Comparison of ENCODE assay signal across 7 cellular contexts in the genomic region with DNA sequence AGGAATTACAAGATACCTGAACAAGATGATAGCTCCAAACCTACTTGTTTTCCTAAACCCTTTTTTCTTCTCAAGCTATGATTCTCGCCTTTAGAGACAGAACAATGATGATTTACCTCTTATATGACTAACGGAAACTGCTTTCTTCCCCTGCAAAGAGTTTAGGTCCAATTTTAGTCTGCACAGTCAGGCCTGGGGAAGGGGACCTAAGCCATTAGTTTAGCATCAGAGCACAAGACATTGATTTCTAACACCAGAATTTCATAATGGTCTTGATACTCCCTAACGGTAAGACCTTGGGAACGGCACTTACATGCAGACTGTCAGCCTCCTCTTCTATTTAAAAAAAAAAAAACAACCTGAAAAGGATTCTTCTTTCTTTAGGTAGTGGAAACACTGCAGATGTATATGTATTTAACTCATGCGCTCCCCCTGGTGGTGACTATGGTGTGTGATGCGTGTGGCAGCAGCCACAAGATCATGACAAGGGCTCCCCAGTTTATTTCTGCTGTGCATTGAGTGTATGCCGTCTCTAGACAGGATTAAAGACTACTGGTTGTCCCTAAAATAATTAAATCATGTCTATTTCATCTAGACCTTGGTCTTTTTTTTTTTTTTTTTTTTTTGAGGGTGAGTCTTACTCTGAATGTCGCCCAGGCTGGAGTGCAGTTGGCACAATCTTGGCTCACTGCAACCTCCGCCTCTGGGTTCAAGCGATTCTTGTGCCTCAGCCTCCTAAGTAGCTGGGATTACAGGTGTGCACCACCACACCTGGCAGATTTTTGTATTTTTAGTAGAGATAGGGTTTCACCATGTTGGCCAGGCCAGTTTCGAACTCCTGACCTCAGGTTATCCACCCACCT. TPM values are rescaled to one million over a fixed set of nuclear protein-coding genes. Genes with fewer than 3 reads are reported as not detected.
DNase-seq lines count a peak whose midpoint lies in the region; ATAC-seq, FAIRE-seq and TF ChIP-seq lines count a peak whose summit lies in the region.

No MANE protein-coding gene starts in this region.

- no peaks in the 10 kb centered on the region for H3K9me3 ChIP-seq in ascending aorta
- no peaks in the 10 kb centered on the region for H3K9me3 ChIP-seq in hepatocyte (ENCODE audit: low read depth)

- H3K9me2 ChIP-seq in hepatocyte (replicated peaks; ENCODE audit: insufficient read depth): no peaks in the 10 kb centered on the region

- H3K4me3 ChIP-seq in ascending aorta: no peak overlapping the region
- no peak overlapping the region for H3K4me3 ChIP-seq in hepatocyte
- no peak overlapping the region for H3K4me3 ChIP-seq in skeletal muscle cell (ENCODE audit: low read depth, low read length)

- no peak for ATAC-seq in GM19467 (IDR thresholded peaks at IDR 0.05; ENCODE audit: unreplicated experiment)

- H4K20me1 ChIP-seq in hepatocyte (ENCODE audit: insufficient read depth, poor library complexity, severe bottlenecking): no peaks in the 10 kb centered on the region

- peak; percentile 52 to 83 (median 77) for TF ChIP-seq CTCF in ascending aorta (IDR thresholded peaks at IDR 0.05)
- peak; percentile 84 for TF ChIP-seq CTCF in hepatocyte (IDR thresholded peaks at IDR 0.05; ENCODE audit: poor library complexity)

- WGBS in hepatocyte (ENCODE audit: low lambda C conversion rate, missing lambda C conversion rate): 53% methylated on average over 11 of the region's 11 CpGs

- no peak overlapping the region for H3K4me2 ChIP-seq in hepatocyte

- H3K27ac ChIP-seq in ascending aorta (no peak overlapping the region), hepatocyte (peak overlapping the region; percentile 17)

- no peak for TF ChIP-seq POLR2A in GM12891 (IDR thresholded peaks at IDR 0.05; ENCODE audit: low read depth, low read length)

- no peaks in the 10 kb centered on the region for H3K27me3 ChIP-seq in ascending aorta
- no peaks in the 10 kb centered on the region for H3K27me3 ChIP-seq in hepatocyte

- H2AFZ ChIP-seq in hepatocyte: no peak overlapping the region

- H3K79me2 ChIP-seq in hepatocyte: no peaks in the 10 kb centered on the region

- FAIRE-seq in GM12891 (lab: Jason Lieb, UNC): peak; percentile 71

- H3K4me1 ChIP-seq in ascending aorta (no peaks in the 10 kb centered on the region), hepatocyte (ENCODE audit: insufficient read depth) (no peaks in the 10 kb centered on the region)

- peak; percentile 79 for DNase-seq in GM12891 (ENCODE audit: insufficient read length, low spot score)
- peak; percentile 61 for DNase-seq in NCI-H2029 treated with DMSO at 0.1 percent for 48 hours (lab: John Stamatoyannopoulos, UW)
- DNase-seq in T-helper 9 cell: peak; percentile 93
- DNase-seq in ascending aorta (ENCODE audit: low spot score in 2 of 2): peak; percentile 38 to 90
- peak; percentile 94 for DNase-seq in hepatocyte (ENCODE audit: low spot score)
- peak; percentile 18 for DNase-seq in skeletal muscle cell (ENCODE audit: low read depth)

- intact Hi-C loops in ascending aorta (cut with DNase I): loop anchor here (1.0 to 10.0 kb wide), 3 partner anchors 86 to 240 kb away; no protein-coding TSS in a partner anchor

- H3K36me3 ChIP-seq in ascending aorta (peaks cover 16 to 42% of the 10 kb centered on the region in 2 donors), hepatocyte (replicated peaks; ENCODE audit: insufficient read depth, low read depth) (no peaks in the 10 kb centered on the region)

TF ChIP-seq in GM12891, 5 proteins besides CTCF, POLR2A, EP300 and RAD21:
- TF ChIP-seq TAF1 (IDR thresholded peaks at IDR 0.05; ENCODE audit: low read depth, low read length) (no peak), SPI1 (IDR thresholded peaks at IDR 0.05; ENCODE audit: low read depth, low read length) (no peak), POU2F2 (IDR thresholded peaks at IDR 0.05; ENCODE audit: low read depth, low read length) (no peak), POLR2AphosphoS5 (IDR thresholded peaks at IDR 0.05; ENCODE audit: low read depth, low read length) (no peak), PAX5 (IDR thresholded peaks at IDR 0.05; ENCODE audit: insufficient read depth, low read length, severe bottlenecking) (no peak)

RNA-seq across cellular contexts. Expression of a gene that starts 37.3 kb away (rescaled TPM):
- polyA plus RNA-seq in GM12891 (2012; ENCODE audit: low read depth, missing spikeins): 24.0 TPM
- total RNA-seq in ascending aorta: 28.6 TPM
- 29.7 and 38.0 TPM in 2 replicates for total RNA-seq in hepatocyte
- 55.3 and 57.1 TPM in 2 replicates for polyA plus RNA-seq in hepatocyte

RNA-seq across cellular contexts. Expression of a gene that starts 50.2 kb away (rescaled TPM):
- polyA plus RNA-seq in GM12891 (2012; ENCODE audit: low read depth, missing spikeins): 20.1 TPM
- total RNA-seq in ascending aorta (36.2 TPM), hepatocyte (15.3 and 22.8 TPM in 2 replicates)
- 7.3 and 11.0 TPM in 2 replicates for polyA plus RNA-seq in hepatocyte

RNA-seq across cellular contexts. Expression of a gene that starts 57.2 kb away (rescaled TPM):
- polyA plus RNA-seq in GM12891 (2012; ENCODE audit: low read depth, missing spikeins): 25.2 TPM
- total RNA-seq in ascending aorta (0.21 TPM), hepatocyte (10.6 and 12.1 TPM in 2 replicates)
- polyA plus RNA-seq in hepatocyte: 21.7 and 26.2 TPM in 2 replicates

Comparison
In these comparisons a context has a peak if more than half of its experiments do, and no peak if none do; other contexts are left out.
1. DNase-seq: peak in every context shown above with its lines; median percentile 94 in hepatocyte; 93 in T-helper 9 cell; 79 in GM12891; 64 in ascending aorta; 61 in NCI-H2029 treated with DMSO at 0.1 percent for 48 hours; 18 in skeletal muscle cell.